Comparison of ENCODE assay signal across 1 cellular context in genomic region chr6:150059973-150060372, GRCh38.
A peak's percentile ranks its signal among the peaks of the same experiment; 100 is the strongest.
TF ChIP-seq lines count a peak whose summit lies in the region.

No MANE protein-coding gene starts in this region.

TF ChIP-seq in K562, 482 proteins besides CTCF, POLR2A, EP300 and RAD21:
- TF ChIP-seq BHLHE40 (IDR thresholded peaks at IDR 0.05; ENCODE audit: low read length) = peak; percentile 36; the same call in 1 of the 2 replicates
